ENCODE assay signal across 1 cellular context in the genomic region with DNA sequence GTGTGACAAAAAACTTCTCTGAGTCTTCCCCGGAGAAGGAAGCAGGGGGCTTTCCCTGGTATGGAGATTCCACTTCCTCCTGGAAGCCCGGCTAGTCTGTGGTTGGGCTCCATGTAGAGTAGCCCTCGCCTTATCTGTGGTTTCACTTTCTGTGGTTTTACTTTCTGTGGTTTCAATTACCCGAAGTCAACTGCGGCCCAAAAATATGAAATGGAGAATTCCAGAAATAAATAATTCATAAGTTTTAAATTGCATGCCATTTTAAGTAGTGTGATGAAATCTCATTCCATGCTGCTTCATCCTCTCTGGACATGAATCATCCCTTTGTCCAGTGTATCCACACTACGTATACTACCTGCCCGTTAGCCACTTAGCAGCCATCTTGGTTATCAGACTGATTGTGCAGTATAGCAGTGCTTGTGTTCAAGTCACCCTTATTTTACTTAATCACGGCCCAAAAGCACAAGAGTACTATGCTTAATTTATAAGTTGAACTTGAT.
TF ChIP-seq lines count a peak whose summit lies in the region.

No MANE protein-coding gene starts in this region.

TF ChIP-seq in K562, 482 proteins besides CTCF, POLR2A, EP300 and RAD21 (continued from another document and continues in another):
- TF ChIP-seq, protein P1, sequence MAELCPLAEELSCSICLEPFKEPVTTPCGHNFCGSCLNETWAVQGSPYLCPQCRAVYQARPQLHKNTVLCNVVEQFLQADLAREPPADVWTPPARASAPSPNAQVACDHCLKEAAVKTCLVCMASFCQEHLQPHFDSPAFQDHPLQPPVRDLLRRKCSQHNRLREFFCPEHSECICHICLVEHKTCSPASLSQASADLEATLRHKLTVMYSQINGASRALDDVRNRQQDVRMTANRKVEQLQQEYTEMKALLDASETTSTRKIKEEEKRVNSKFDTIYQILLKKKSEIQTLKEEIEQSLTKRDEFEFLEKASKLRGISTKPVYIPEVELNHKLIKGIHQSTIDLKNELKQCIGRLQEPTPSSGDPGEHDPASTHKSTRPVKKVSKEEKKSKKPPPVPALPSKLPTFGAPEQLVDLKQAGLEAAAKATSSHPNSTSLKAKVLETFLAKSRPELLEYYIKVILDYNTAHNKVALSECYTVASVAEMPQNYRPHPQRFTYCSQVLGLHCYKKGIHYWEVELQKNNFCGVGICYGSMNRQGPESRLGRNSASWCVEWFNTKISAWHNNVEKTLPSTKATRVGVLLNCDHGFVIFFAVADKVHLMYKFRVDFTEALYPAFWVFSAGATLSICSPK (IDR thresholded peaks at IDR 0.05; ENCODE audit: borderline replicate concordance), result no peak
- TF ChIP-seq, protein P2, sequence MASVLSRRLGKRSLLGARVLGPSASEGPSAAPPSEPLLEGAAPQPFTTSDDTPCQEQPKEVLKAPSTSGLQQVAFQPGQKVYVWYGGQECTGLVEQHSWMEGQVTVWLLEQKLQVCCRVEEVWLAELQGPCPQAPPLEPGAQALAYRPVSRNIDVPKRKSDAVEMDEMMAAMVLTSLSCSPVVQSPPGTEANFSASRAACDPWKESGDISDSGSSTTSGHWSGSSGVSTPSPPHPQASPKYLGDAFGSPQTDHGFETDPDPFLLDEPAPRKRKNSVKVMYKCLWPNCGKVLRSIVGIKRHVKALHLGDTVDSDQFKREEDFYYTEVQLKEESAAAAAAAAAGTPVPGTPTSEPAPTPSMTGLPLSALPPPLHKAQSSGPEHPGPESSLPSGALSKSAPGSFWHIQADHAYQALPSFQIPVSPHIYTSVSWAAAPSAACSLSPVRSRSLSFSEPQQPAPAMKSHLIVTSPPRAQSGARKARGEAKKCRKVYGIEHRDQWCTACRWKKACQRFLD (CRISPR knock-in tag; IDR thresholded peaks at IDR 0.05), result peak; percentile 83
- TF ChIP-seq MTF1 (CRISPR knock-in tag; IDR thresholded peaks at IDR 0.05; ENCODE audit: borderline replicate concordance) (no peak), SOX6 (IDR thresholded peaks at IDR 0.05) (peak; percentile 21; the same call in 1 of the 2 replicates), ZNF507 (tag; conservative IDR thresholded peaks at IDR 0.05) (no peak), ZNF253 (CRISPR knock-in tag; conservative IDR thresholded peaks at IDR 0.05) (no peak), RBM34 (IDR thresholded peaks at IDR 0.05; ENCODE audit: borderline replicate concordance, insufficient read depth, low read length) (no peak), ZNF780A (CRISPR knock-in tag; IDR thresholded peaks at IDR 0.05) (no peak), ZBTB8A (IDR thresholded peaks at IDR 0.05; ENCODE audit: partially characterized antibody) (no peak), SLC30A9 (CRISPR knock-in tag; IDR thresholded peaks at IDR 0.05) (no peak), NFE2L1 (tag; IDR thresholded peaks at IDR 0.05; ENCODE audit: borderline replicate concordance, low read depth) (no peak; the same call in 1 of the 2 replicates), MEIS2 (IDR thresholded peaks at IDR 0.05; ENCODE audit: partially characterized antibody) (no peak), ILF3 (IDR thresholded peaks at IDR 0.05; ENCODE audit: borderline replicate concordance) (no peak), TCF7L2 (IDR thresholded peaks at IDR 0.05; ENCODE audit: low read depth, low read length) (no peak), HNRNPK (IDR thresholded peaks at IDR 0.05; ENCODE audit: low read depth, low read length, poor library complexity, severe bottlenecking) (no peak), MECOM (CRISPR knock-in tag; IDR thresholded peaks at IDR 0.05) (peak; percentile 75), NR2C1 (IDR thresholded peaks at IDR 0.05) (no peak), NR2C1 (tag; IDR thresholded peaks at IDR 0.05) (peak; percentile 66; the same call in 1 of the 2 replicates), ZNF134 (CRISPR knock-in tag; conservative IDR thresholded peaks at IDR 0.05) (no peak), ZFPM2 (CRISPR knock-in tag; IDR thresholded peaks at IDR 0.05) (no peak), ZNF586 (CRISPR knock-in tag; conservative IDR thresholded peaks at IDR 0.05) (no peak), MYBL2 (IDR thresholded peaks at IDR 0.05; ENCODE audit: low read depth) (no peak), MYBL2 (CRISPR knock-in tag; IDR thresholded peaks at IDR 0.05; ENCODE audit: borderline replicate concordance) (no peak), PCBP1 (IDR thresholded peaks at IDR 0.05; ENCODE audit: low read depth, low read length, poor library complexity, severe bottlenecking) (no peak), IRF9 (tag; IDR thresholded peaks at IDR 0.05) (peak; percentile 69; the same call in 1 of the 2 replicates), CHCHD3 (CRISPR knock-in tag; IDR thresholded peaks at IDR 0.05) (no peak), PTTG1 (tag; IDR thresholded peaks at IDR 0.05; ENCODE audit: low read depth) (peak; percentile 90), NCOA2 (IDR thresholded peaks at IDR 0.05; ENCODE audit: partially characterized antibody in 2 of 2) (no peak), ZNF175 (CRISPR knock-in tag; IDR thresholded peaks at IDR 0.05; ENCODE audit: low read depth) (peak; percentile 93), KDM2B (CRISPR knock-in tag; IDR thresholded peaks at IDR 0.05) (no peak), FOXJ3 (CRISPR knock-in tag; IDR thresholded peaks at IDR 0.05) (no peak), FOXP1 (CRISPR knock-in tag; IDR thresholded peaks at IDR 0.05) (no peak), ZNF589 (CRISPR knock-in tag; IDR thresholded peaks at IDR 0.05; ENCODE audit: low read depth) (peak; percentile 91; the same call in 1 of the 2 replicates), ZNF551 (CRISPR knock-in tag; IDR thresholded peaks at IDR 0.05) (no peak), FOXA3 (CRISPR knock-in tag; conservative IDR thresholded peaks at IDR 0.05 in 1 of 2, IDR thresholded peaks at IDR 0.05 in 1 of 2) (no peak), UBTF (IDR thresholded peaks at IDR 0.05; ENCODE audit: borderline replicate concordance in 1 of 2, low read depth in 2 of 2, low read length in 2 of 2) (no peak), ZHX1 (conservative IDR thresholded peaks at IDR 0.05; ENCODE audit: low read length) (no peak), HMG20B (CRISPR knock-in tag; IDR thresholded peaks at IDR 0.05) (no peak), ZNF655 (CRISPR knock-in tag; IDR thresholded peaks at IDR 0.05) (no peak), NFIC (IDR thresholded peaks at IDR 0.05) (no peak), NR1H2 (CRISPR knock-in tag; IDR thresholded peaks at IDR 0.05) (no peak), PRMT5 (CRISPR knock-in tag; IDR thresholded peaks at IDR 0.05) (no peak), CBX1 (IDR thresholded peaks at IDR 0.05; ENCODE audit: low read depth) (no peak), ZKSCAN1 (IDR thresholded peaks at IDR 0.05; ENCODE audit: low read depth, low read length) (no peak), ZNF830 (CRISPR knock-in tag; IDR thresholded peaks at IDR 0.05) (no peak), PYGO2 (tag; IDR thresholded peaks at IDR 0.05) (no peak), TAF15 (IDR thresholded peaks at IDR 0.05; ENCODE audit: low read depth, low read length) (no peak), NRF1 (conservative IDR thresholded peaks at IDR 0.05 in 1 of 2, IDR thresholded peaks at IDR 0.05 in 1 of 2) (no peak), PHB (CRISPR knock-in tag; IDR thresholded peaks at IDR 0.05) (no peak)
- TF ChIP-seq, protein P3, sequence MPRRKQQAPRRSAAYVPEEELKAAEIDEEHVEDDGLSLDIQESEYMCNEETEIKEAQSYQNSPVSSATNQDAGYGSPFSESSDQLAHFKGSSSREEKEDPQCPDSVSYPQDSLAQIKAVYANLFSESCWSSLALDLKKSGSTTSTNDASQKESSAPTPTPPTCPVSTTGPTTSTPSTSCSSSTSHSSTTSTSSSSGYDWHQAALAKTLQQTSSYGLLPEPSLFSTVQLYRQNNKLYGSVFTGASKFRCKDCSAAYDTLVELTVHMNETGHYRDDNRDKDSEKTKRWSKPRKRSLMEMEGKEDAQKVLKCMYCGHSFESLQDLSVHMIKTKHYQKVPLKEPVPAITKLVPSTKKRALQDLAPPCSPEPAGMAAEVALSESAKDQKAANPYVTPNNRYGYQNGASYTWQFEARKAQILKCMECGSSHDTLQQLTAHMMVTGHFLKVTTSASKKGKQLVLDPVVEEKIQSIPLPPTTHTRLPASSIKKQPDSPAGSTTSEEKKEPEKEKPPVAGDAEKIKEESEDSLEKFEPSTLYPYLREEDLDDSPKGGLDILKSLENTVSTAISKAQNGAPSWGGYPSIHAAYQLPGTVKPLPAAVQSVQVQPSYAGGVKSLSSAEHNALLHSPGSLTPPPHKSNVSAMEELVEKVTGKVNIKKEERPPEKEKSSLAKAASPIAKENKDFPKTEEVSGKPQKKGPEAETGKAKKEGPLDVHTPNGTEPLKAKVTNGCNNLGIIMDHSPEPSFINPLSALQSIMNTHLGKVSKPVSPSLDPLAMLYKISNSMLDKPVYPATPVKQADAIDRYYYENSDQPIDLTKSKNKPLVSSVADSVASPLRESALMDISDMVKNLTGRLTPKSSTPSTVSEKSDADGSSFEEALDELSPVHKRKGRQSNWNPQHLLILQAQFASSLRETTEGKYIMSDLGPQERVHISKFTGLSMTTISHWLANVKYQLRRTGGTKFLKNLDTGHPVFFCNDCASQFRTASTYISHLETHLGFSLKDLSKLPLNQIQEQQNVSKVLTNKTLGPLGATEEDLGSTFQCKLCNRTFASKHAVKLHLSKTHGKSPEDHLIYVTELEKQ (CRISPR knock-in tag; IDR thresholded peaks at IDR 0.05), result peak; percentile 81
- TF ChIP-seq, protein P4, sequence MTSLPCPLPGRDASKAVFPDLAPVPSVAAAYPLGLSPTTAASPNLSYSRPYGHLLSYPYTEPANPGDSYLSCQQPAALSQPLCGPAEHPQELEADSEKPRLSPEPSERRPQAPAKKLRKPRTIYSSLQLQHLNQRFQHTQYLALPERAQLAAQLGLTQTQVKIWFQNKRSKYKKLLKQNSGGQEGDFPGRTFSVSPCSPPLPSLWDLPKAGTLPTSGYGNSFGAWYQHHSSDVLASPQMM (CRISPR knock-in tag; IDR thresholded peaks at IDR 0.05), result no peak
- TF ChIP-seq, protein P5, sequence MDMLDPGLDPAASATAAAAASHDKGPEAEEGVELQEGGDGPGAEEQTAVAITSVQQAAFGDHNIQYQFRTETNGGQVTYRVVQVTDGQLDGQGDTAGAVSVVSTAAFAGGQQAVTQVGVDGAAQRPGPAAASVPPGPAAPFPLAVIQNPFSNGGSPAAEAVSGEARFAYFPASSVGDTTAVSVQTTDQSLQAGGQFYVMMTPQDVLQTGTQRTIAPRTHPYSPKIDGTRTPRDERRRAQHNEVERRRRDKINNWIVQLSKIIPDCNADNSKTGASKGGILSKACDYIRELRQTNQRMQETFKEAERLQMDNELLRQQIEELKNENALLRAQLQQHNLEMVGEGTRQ (CRISPR knock-in tag; IDR thresholded peaks at IDR 0.05), result no peak
- TF ChIP-seq, protein P6, sequence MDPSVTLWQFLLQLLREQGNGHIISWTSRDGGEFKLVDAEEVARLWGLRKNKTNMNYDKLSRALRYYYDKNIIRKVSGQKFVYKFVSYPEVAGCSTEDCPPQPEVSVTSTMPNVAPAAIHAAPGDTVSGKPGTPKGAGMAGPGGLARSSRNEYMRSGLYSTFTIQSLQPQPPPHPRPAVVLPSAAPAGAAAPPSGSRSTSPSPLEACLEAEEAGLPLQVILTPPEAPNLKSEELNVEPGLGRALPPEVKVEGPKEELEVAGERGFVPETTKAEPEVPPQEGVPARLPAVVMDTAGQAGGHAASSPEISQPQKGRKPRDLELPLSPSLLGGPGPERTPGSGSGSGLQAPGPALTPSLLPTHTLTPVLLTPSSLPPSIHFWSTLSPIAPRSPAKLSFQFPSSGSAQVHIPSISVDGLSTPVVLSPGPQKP (CRISPR knock-in tag; IDR thresholded peaks at IDR 0.05), result no peak
